ENCODE assay signal across 12 cellular contexts in the genomic region with DNA sequence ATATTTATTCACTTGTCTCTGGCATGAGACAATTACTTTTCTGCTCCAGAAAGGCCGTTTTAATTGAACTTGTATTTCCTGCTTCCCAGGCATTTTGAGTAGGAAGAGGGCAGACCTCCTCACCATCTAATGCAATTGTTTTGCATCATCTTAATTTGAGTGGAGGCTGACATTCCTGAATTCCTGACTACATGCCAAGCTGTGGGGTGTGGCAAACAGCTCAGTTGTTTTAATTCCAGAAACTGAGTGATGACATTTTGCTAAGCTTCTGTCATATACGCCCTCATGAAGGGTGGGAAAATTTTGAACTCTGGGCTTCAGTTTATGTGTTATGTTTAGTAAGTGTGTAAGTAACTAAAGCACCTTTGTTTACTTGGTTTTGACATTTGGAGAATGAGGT.
DNase-seq lines count a peak whose midpoint lies in the region; ATAC-seq and TF ChIP-seq lines count a peak whose summit lies in the region.
"Had no signal": no experiment of that assay in that cellular context is flagged by ENCODE, and none has a peak within 500 bp of the region (broad histone marks: within the 10 kb centered on the region; RNA-seq: fewer than 3 reads in every experiment).

No MANE protein-coding gene starts in this region.

- POLR2A ChIA-PET in IMR-90 (lab: Charles Lee; ENCODE audit: unreplicated experiment) = interaction anchor here (0.5 kb wide), 1 partner anchor 1221 kb away, joined by 3 read pairs; a partner anchor contains a TSS

- H2BK5ac ChIP-seq in IMR-90 (ENCODE audit: low read depth, low read length, poor library complexity, severe bottlenecking) = no peak overlapping the region

- no peak for TF ChIP-seq CTCF in AG10803 (conservative IDR thresholded peaks at IDR 0.05; ENCODE audit: low read length)
- no peak for TF ChIP-seq CTCF in IMR-90 (conservative IDR thresholded peaks at IDR 0.05; ENCODE audit: low read depth, low read length)
- no peak for TF ChIP-seq CTCF in left lung (IDR thresholded peaks at IDR 0.05)
- no peak for TF ChIP-seq CTCF in osteoblast (IDR thresholded peaks at IDR 0.05; ENCODE audit: extremely low read depth, low read depth, low read length)

- TF ChIP-seq RAD21 in IMR-90 (IDR thresholded peaks at IDR 0.05; ENCODE audit: low read length) = no peak

- H3K14ac ChIP-seq in IMR-90 (replicated peaks; ENCODE audit: low read depth, low read length) = no peak overlapping the region

- H3K79me2 ChIP-seq in osteoblast (ENCODE audit: insufficient read depth, low read length) = no peaks in the 10 kb centered on the region

- no peak overlapping the region for H4K91ac ChIP-seq in IMR-90 (ENCODE audit: insufficient read depth, low read depth, low read length)

- no peak overlapping the region for H3K9ac ChIP-seq in IMR-90 (ENCODE audit: low read depth, low read length)
- H3K9ac ChIP-seq: BLaER1 treated with 17β-estradiol and CSF1 and Interleukin-3, amounts not matched to agents 10 nM and 100 nM had no signal

- H3K27ac ChIP-seq in IMR-90 (ENCODE audit: insufficient read depth, low read length) = no peak overlapping the region
- peak overlapping the region in 1 of 2 donors; percentile 3 for H3K27ac ChIP-seq in left lung
- H3K27ac ChIP-seq in osteoblast (ENCODE audit: low read depth, low read length) = no peak overlapping the region
- H3K27ac ChIP-seq: BLaER1 treated with 17β-estradiol and CSF1 and Interleukin-3, amounts not matched to agents 10 nM and 100 nM; body of pancreas had no signal

- H3K4me2 ChIP-seq in IMR-90 (ENCODE audit: low read depth, low read length) (no peak overlapping the region), osteoblast (ENCODE audit: insufficient read depth, low read length) (no peak overlapping the region)
- H3K4me2 ChIP-seq: BLaER1 treated with 17β-estradiol and CSF1 and Interleukin-3, amounts not matched to agents 10 nM and 100 nM had no signal

- no peaks in the 10 kb centered on the region for H3K79me1 ChIP-seq in IMR-90 (ENCODE audit: low read depth in 1 of 2, low read length in 2 of 2)

- H2AFZ ChIP-seq in IMR-90 (replicated peaks; ENCODE audit: low read length, poor library complexity) (no peak overlapping the region), osteoblast (ENCODE audit: low read length) (no peak overlapping the region)

- no peak overlapping the region for H2AK5ac ChIP-seq in IMR-90 (ENCODE audit: low read depth, low read length)

- no peaks in the 10 kb centered on the region for H3K9me1 ChIP-seq in IMR-90 (ENCODE audit: insufficient read depth, low read length)

- H4K5ac ChIP-seq in IMR-90 (ENCODE audit: low read depth, low read length) = no peak overlapping the region

- H2AK9ac ChIP-seq in IMR-90 (replicated peaks; ENCODE audit: low read depth, low read length, poor library complexity) = no peak overlapping the region

- TF ChIP-seq POLR2A in IMR-90 (IDR thresholded peaks at IDR 0.05; ENCODE audit: low read depth, low read length) = no peak

- in situ Hi-C loops in IMR-90 (cut with MboI; ENCODE audit: low sequenced_read_pairs) = no loop called here

- intact Hi-C loops in IMR-90 (cut with micrococcal nuclease) = no loop called here
- intact Hi-C loops in left lung (cut with DNase I) = no loop called here

- CTCF ChIA-PET in IMR-90 (lab: Yijun Ruan, JAX) = no interaction called here

- BruUV-seq in IMR-90 (replicated peaks; lab: Mats Ljungman, UMichigan) = no TSS peak

- H3K4me1 ChIP-seq in IMR-90 (ENCODE audit: control insufficient read depth, insufficient read depth, low read length) (0 out of 2 replicates have a peak, but pooled peaks cover 2% of the 10 kb centered on the region), left lung (no peaks in the 10 kb centered on the region), osteoblast (ENCODE audit: insufficient read depth, low read length) (no peaks in the 10 kb centered on the region)
- H3K4me1 ChIP-seq: BLaER1 treated with 17β-estradiol and CSF1 and Interleukin-3, amounts not matched to agents 10 nM and 100 nM; body of pancreas had no signal

- H3K27me3 ChIP-seq in IMR-90 (ENCODE audit: control insufficient read depth, insufficient read depth, low read length) (no peaks in the 10 kb centered on the region), left lung (no peaks in the 10 kb centered on the region), osteoblast (ENCODE audit: insufficient read depth, low read length) (peaks cover 3% of the 10 kb centered on the region)
- H3K27me3 ChIP-seq: BLaER1 treated with 17β-estradiol and CSF1 and Interleukin-3, amounts not matched to agents 10 nM and 100 nM; body of pancreas had no signal

- H4K20me1 ChIP-seq in IMR-90 (ENCODE audit: insufficient read depth, low read length) = no peaks in the 10 kb centered on the region
- H4K20me1 ChIP-seq in osteoblast (ENCODE audit: insufficient read depth, low read length) = no peaks in the 10 kb centered on the region
- H4K20me1 ChIP-seq: BLaER1 treated with 17β-estradiol and CSF1 and Interleukin-3, amounts not matched to agents 10 nM and 100 nM had no signal

- no peak overlapping the region for H3K23ac ChIP-seq in IMR-90 (ENCODE audit: low read depth, low read length)

- dilution Hi-C loops in IMR-90 (cut with HindIII; ENCODE audit: low sequenced_read_pairs, unreplicated experiment) = no loop called here

- H3K9me3 ChIP-seq in IMR-90 (ENCODE audit: control insufficient read depth, insufficient read depth, low read length) (no peaks in the 10 kb centered on the region), left lung (no peaks in the 10 kb centered on the region), osteoblast (ENCODE audit: low read depth, low read length) (no peaks in the 10 kb centered on the region)
- H3K9me3 ChIP-seq: BLaER1 treated with 17β-estradiol and CSF1 and Interleukin-3, amounts not matched to agents 10 nM and 100 nM; body of pancreas had no signal

- peak; percentile 29; the same call in 1 of the 2 replicates for ATAC-seq in IMR-90 (ENCODE audit: low read depth)
- ATAC-seq in left lung = peak; percentile 55
- ATAC-seq in GM21515 (IDR thresholded peaks at IDR 0.05; ENCODE audit: unreplicated experiment) = no peak
- ATAC-seq: body of pancreas had no signal

- no peak overlapping the region for H2BK120ac ChIP-seq in IMR-90 (ENCODE audit: low read depth, low read length)

- no peak overlapping the region for H3K4ac ChIP-seq in IMR-90 (ENCODE audit: low read depth, low read length)

- H3K36me3 ChIP-seq in IMR-90 (ENCODE audit: control insufficient read depth, insufficient read depth, low read length) = no peaks in the 10 kb centered on the region
- no peaks in the 10 kb centered on the region for H3K36me3 ChIP-seq in left lung
- no peaks in the 10 kb centered on the region for H3K36me3 ChIP-seq in osteoblast (ENCODE audit: insufficient read depth, low read length)
- H3K36me3 ChIP-seq: BLaER1 treated with 17β-estradiol and CSF1 and Interleukin-3, amounts not matched to agents 10 nM and 100 nM had no signal

- DNase-seq in AG10803 (ENCODE audit: low read depth) (peak; percentile 87), IMR-90 (peak; percentile 32), dedifferentiated amniotic fluid mesenchymal stem cell (ENCODE audit: extremely low spot score) (peak; percentile 77), left lung (no peak), NCI-H1417 (lab: John Stamatoyannopoulos, UW) (no peak), osteoblast (ENCODE audit: insufficient read length, low spot score, missing footprints) (no peak)
- no peak for DNase-seq in activated CD4-positive, alpha-beta T cell treated with anti-CD3 and anti-CD28 coated beads, Interleukin-2, amount 50 U/mL, for 1 hour
- DNase-seq: activated T-cell treated with anti-CD3 and anti-CD28 coated beads, Interleukin-2, amount 50 U/mL, for 1 hour; body of pancreas; NCI-H2081 treated with DMSO at 0.1 percent for 48 hours had no signal

- H3K18ac ChIP-seq in IMR-90 (ENCODE audit: low read depth, low read length) = no peak overlapping the region

- WGBS in IMR-90 (ENCODE audit: extremely low coverage in 2 of 2, insufficient read length in 1 of 2), 2 experiments = no CpG with 5 or more reads among the region's 2 CpGs

- H3K56ac ChIP-seq in IMR-90 (ENCODE audit: extremely low read depth, insufficient read depth, low read length) = no peak overlapping the region

- H3K4me3 ChIP-seq in AG10803 (ENCODE audit: low read length) (no peak overlapping the region), IMR-90 (ENCODE audit: insufficient read depth, low read depth, low read length) (no peak overlapping the region), left lung (no peak overlapping the region), osteoblast (ENCODE audit: insufficient read depth, low read length) (no peak overlapping the region)
- H3K4me3 ChIP-seq: BLaER1 treated with 17β-estradiol and CSF1 and Interleukin-3, amounts not matched to agents 10 nM and 100 nM; body of pancreas had no signal

- no peak overlapping the region for H4K8ac ChIP-seq in IMR-90 (ENCODE audit: low read depth in 2 of 2, low read length in 2 of 2)

- H2BK20ac ChIP-seq in IMR-90 (ENCODE audit: low read depth, low read length) = no peak overlapping the region

- H2BK15ac ChIP-seq in IMR-90 (ENCODE audit: low read depth, low read length) = no peak overlapping the region

TF ChIP-seq in IMR-90, 13 proteins besides CTCF, POLR2A, EP300 and RAD21 (continues in another document):
- TF ChIP-seq RFX5 (IDR thresholded peaks at IDR 0.05; ENCODE audit: low read depth, low read length) (no peak), RCOR1 (IDR thresholded peaks at IDR 0.05; ENCODE audit: insufficient replicate concordance, low read length) (no peak), CHD1 (IDR thresholded peaks at IDR 0.05; ENCODE audit: low read depth, low read length) (no peak), FOS (IDR thresholded peaks at IDR 0.05; ENCODE audit: low read depth, low read length) (no peak), BHLHE40 (IDR thresholded peaks at IDR 0.05; ENCODE audit: low read depth, low read length) (no peak), CEBPB (IDR thresholded peaks at IDR 0.05; ENCODE audit: low read depth, low read length) (no peak), MXI1 (IDR thresholded peaks at IDR 0.05; ENCODE audit: borderline replicate concordance, low read depth, low read length) (no peak), SMC3 (IDR thresholded peaks at IDR 0.05; ENCODE audit: low read depth, low read length) (no peak)
- TF ChIP-seq, protein P1, sequence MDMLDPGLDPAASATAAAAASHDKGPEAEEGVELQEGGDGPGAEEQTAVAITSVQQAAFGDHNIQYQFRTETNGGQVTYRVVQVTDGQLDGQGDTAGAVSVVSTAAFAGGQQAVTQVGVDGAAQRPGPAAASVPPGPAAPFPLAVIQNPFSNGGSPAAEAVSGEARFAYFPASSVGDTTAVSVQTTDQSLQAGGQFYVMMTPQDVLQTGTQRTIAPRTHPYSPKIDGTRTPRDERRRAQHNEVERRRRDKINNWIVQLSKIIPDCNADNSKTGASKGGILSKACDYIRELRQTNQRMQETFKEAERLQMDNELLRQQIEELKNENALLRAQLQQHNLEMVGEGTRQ (IDR thresholded peaks at IDR 0.05; ENCODE audit: low read depth, low read length) = no peak

Comparison
In these comparisons a context has a peak if more than half of its experiments do, and no peak if none do; other contexts are left out.
1. DNase-seq: peak in AG10803 (single experiment), IMR-90 (single experiment) and dedifferentiated amniotic fluid mesenchymal stem cell (single experiment); none in left lung (0 of 2), NCI-H1417 (0 of 3), osteoblast (single experiment) and activated CD4-positive, alpha-beta T cell treated with anti-CD3 and anti-CD28 coated beads, Interleukin-2, amount 50 U/mL, for 1 hour (single experiment).